In the genomic region with DNA sequence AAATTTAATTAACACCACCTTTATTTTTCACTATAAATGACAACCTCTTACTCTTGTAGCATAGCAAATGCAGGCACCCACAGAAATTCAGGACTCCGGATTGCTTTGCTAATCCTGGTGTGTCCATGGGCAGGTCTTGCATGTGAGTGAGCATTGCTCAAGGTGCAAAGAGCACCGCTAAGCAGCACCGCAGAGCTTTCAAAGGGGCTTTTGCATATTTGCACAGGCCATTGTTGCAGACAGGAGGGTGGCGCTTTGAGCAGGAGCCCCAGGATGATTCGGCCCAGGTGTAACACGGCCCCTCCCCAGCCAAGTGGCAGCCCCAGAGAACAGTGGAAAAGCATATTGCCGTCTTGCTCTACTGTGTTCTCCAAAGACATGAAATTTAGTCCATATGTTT, we compare ENCODE assay signal across 1 cellular context.
A peak's percentile ranks its signal among the peaks of the same experiment; 100 is the strongest.
TF ChIP-seq lines count a peak whose summit lies in the region.

No MANE protein-coding gene starts in this region.

TF ChIP-seq in HepG2, 621 proteins besides CTCF, POLR2A, EP300 and RAD21 (continued from another document and continues in another):
- TF ChIP-seq ZHX1 (CRISPR knock-in tag; IDR thresholded peaks at IDR 0.05; ENCODE audit: low read depth): peak; percentile 70; the same call in 1 of the 2 replicates
- TF ChIP-seq, protein P1, sequence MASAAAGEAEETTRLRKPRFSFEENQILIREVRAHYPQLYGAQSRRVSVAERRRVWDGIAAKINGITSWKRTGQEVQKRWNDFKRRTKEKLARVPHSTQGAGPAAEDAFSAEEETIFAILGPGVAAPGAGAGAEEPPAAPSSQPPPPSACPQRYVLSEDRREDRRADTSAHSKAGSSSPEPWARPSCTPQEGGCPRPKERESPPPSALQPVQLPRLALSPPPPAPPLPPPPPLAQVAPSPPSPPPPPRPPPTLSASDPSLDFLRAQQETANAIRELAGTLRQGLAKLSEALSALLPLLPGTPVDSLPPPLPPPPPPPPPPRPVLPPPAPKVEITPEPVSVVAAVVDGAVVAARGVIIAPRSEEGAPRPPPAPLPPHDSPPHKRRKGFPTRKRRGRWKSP (CRISPR knock-in tag; IDR thresholded peaks at IDR 0.05): peak; percentile 82
- peak; percentile 43; the same call in 1 of the 2 replicates for TF ChIP-seq NR2C2 (CRISPR knock-in tag; IDR thresholded peaks at IDR 0.05; ENCODE audit: borderline replicate concordance)
- TF ChIP-seq, protein P2, sequence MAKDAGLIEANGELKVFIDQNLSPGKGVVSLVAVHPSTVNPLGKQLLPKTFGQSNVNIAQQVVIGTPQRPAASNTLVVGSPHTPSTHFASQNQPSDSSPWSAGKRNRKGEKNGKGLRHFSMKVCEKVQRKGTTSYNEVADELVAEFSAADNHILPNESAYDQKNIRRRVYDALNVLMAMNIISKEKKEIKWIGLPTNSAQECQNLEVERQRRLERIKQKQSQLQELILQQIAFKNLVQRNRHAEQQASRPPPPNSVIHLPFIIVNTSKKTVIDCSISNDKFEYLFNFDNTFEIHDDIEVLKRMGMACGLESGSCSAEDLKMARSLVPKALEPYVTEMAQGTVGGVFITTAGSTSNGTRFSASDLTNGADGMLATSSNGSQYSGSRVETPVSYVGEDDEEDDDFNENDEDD (CRISPR knock-in tag; IDR thresholded peaks at IDR 0.05; ENCODE audit: borderline replicate concordance): peak; percentile 18; the same call in 1 of the 2 replicates
- TF ChIP-seq ATF1 (CRISPR knock-in tag; IDR thresholded peaks at IDR 0.05): 0 out of 2 replicates have a peak, but pooled peaks have one; percentile 27
- peak; percentile 74; the same call in 1 of the 2 replicates for TF ChIP-seq TBX3 (IDR thresholded peaks at IDR 0.05; ENCODE audit: borderline replicate concordance)
- no peak for TF ChIP-seq ATM (IDR thresholded peaks at IDR 0.05; ENCODE audit: borderline replicate concordance)
- peak; percentile 57; the same call in 1 of the 2 replicates for TF ChIP-seq MXD4 (CRISPR knock-in tag; IDR thresholded peaks at IDR 0.05)
- TF ChIP-seq ZNF687 (CRISPR knock-in tag; IDR thresholded peaks at IDR 0.05): peak; percentile 57
- TF ChIP-seq ZNF430 (CRISPR knock-in tag; IDR thresholded peaks at IDR 0.05): 0 out of 2 replicates have a peak, but pooled peaks have one; percentile 57
- TF ChIP-seq ZNF256 (CRISPR knock-in tag; conservative IDR thresholded peaks at IDR 0.05): no peak
- peak; percentile 99 for TF ChIP-seq PITX1 (CRISPR knock-in tag; IDR thresholded peaks at IDR 0.05)
- TF ChIP-seq ZNF142 (CRISPR knock-in tag; IDR thresholded peaks at IDR 0.05): no peak
- TF ChIP-seq CHCHD3 (CRISPR knock-in tag; IDR thresholded peaks at IDR 0.05): no peak
- 0 out of 2 replicates have a peak, but pooled peaks have one; percentile 66 for TF ChIP-seq ZNF124 (CRISPR knock-in tag; IDR thresholded peaks at IDR 0.05)
- TF ChIP-seq ZKSCAN1 (IDR thresholded peaks at IDR 0.05; ENCODE audit: low read length): 0 out of 2 replicates have a peak, but pooled peaks have one; percentile 13
- no peak for TF ChIP-seq SUZ12 (IDR thresholded peaks at IDR 0.05; ENCODE audit: low read depth, low read length)
- no peak for TF ChIP-seq HNRNPLL (IDR thresholded peaks at IDR 0.05; ENCODE audit: low read depth, low read length, poor library complexity, severe bottlenecking)
- no peak for TF ChIP-seq KLF13 (CRISPR knock-in tag; IDR thresholded peaks at IDR 0.05)
- TF ChIP-seq SP140L (CRISPR knock-in tag; IDR thresholded peaks at IDR 0.05; ENCODE audit: borderline replicate concordance): peak; percentile 85; the same call in 1 of the 2 replicates
- no peak for TF ChIP-seq ZNF737 (CRISPR knock-in tag; IDR thresholded peaks at IDR 0.05; ENCODE audit: borderline replicate concordance)
- peak; percentile 33; the same call in 1 of the 2 replicates for TF ChIP-seq SMC3 (IDR thresholded peaks at IDR 0.05; ENCODE audit: low read length)
- TF ChIP-seq SETDB1 (CRISPR knock-in tag; IDR thresholded peaks at IDR 0.05; ENCODE audit: borderline replicate concordance): no peak
- TF ChIP-seq HOXA3 (CRISPR knock-in tag; IDR thresholded peaks at IDR 0.05): peak; percentile 77
- TF ChIP-seq STAT6 (CRISPR knock-in tag; IDR thresholded peaks at IDR 0.05; ENCODE audit: borderline replicate concordance): no peak
- TF ChIP-seq ZNF20 (CRISPR knock-in tag; IDR thresholded peaks at IDR 0.05): no peak
- peak; percentile 54; the same call in 1 of the 2 replicates for TF ChIP-seq ATF3 (CRISPR knock-in tag; IDR thresholded peaks at IDR 0.05)
- TF ChIP-seq GATAD2A (CRISPR knock-in tag; IDR thresholded peaks at IDR 0.05): peak; percentile 90
- TF ChIP-seq FOXA1 (IDR thresholded peaks at IDR 0.05): no peak
- peak; percentile 90 for TF ChIP-seq FOXA1 (CRISPR knock-in tag; IDR thresholded peaks at IDR 0.05)
- TF ChIP-seq, protein P3, sequence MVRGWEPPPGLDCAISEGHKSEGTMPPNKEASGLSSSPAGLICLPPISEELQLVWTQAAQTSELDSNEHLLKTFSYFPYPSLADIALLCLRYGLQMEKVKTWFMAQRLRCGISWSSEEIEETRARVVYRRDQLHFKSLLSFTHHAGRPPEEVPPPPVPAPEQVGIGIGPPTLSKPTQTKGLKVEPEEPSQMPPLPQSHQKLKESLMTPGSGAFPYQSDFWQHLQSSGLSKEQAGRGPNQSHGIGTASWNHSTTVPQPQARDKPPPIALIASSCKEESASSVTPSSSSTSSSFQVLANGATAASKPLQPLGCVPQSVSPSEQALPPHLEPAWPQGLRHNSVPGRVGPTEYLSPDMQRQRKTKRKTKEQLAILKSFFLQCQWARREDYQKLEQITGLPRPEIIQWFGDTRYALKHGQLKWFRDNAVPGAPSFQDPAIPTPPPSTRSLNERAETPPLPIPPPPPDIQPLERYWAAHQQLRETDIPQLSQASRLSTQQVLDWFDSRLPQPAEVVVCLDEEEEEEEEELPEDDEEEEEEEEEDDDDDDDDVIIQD (CRISPR knock-in tag; IDR thresholded peaks at IDR 0.05; ENCODE audit: low read depth): no peak
- peak; percentile 98 for TF ChIP-seq TBX2 (CRISPR knock-in tag; IDR thresholded peaks at IDR 0.05; ENCODE audit: borderline replicate concordance)
- peak; percentile 98 for TF ChIP-seq SOX5 (CRISPR knock-in tag; IDR thresholded peaks at IDR 0.05; ENCODE audit: borderline replicate concordance)
- no peak for TF ChIP-seq ELF4 (CRISPR knock-in tag; IDR thresholded peaks at IDR 0.05; ENCODE audit: borderline replicate concordance)
- TF ChIP-seq SP2 (CRISPR knock-in tag; IDR thresholded peaks at IDR 0.05): no peak
